Comparison of ENCODE assay signal across 32 cellular contexts in genomic region chr3:177307391-177307790, GRCh38.
"Had no signal": no experiment of that assay in that cellular context is flagged by ENCODE, and none has a peak within 500 bp of the region (broad histone marks: within the 10 kb centered on the region; RNA-seq: fewer than 3 reads in every experiment).

No MANE protein-coding gene starts in this region.

- H3K4me3 ChIP-seq: breast epithelium, pancreas, psoas muscle, smooth muscle cell, stomach, thyroid gland, upper lobe of right lung had no signal

- H3K4me1 Mint-ChIP-seq: activated CD4-positive, alpha-beta memory T cell treated with anti-CD3 and anti-CD28 coated beads, Interleukin-2, amount 10 ng/mL, durations not matched to agents 7 days and 5 days; activated CD4-positive, alpha-beta T cell treated with anti-CD3 and anti-CD28 coated beads, Interleukin-2, amount 10 ng/mL, durations not matched to agents 7 days and 5 days; endodermal cell; WTC11 had no signal

- H3K27ac Mint-ChIP-seq: activated CD4-positive, alpha-beta memory T cell treated with anti-CD3 and anti-CD28 coated beads, Interleukin-2, amount 10 ng/mL, durations not matched to agents 7 days and 5 days; activated CD4-positive, alpha-beta T cell treated with anti-CD3 and anti-CD28 coated beads, Interleukin-2, amount 10 ng/mL, durations not matched to agents 7 days and 5 days; activated naive CD4-positive, alpha-beta T cell treated with anti-CD3 and anti-CD28 coated beads, Interleukin-2, amount 50 U/mL, for 24 hours; activated naive CD8-positive, alpha-beta T cell treated with anti-CD3 and anti-CD28 coated beads, Interleukin-2, amount 50 U/mL, for 24 hours; activated T-cell treated with anti-CD3 and anti-CD28 coated beads, Interleukin-2, amount 50 U/mL, for 24 hours; dendritic cell treated with granulocyte-macrophage colony-stimulating factor and Interleukin-4, amounts not matched to agents 40 ng/mL and 50 ng/mL, for 4 days; endodermal cell; mesothelial cell of epicardium; naive B cell; stimulated activated naive B cell treated with anti-CD40 and anti-IgM and Interleukin-4, amounts not matched to agents 10 μg/mL and 1 μg/mL and 100 μg/mL, for 72 hours; WTC11 had no signal

- H3K36me3 ChIP-seq: breast epithelium, pancreas, stomach, thyroid gland, upper lobe of right lung had no signal

- FAIRE-seq: kidney, pancreas had no signal

- H3K4me2 ChIP-seq: smooth muscle cell had no signal

- H3K4me1 ChIP-seq: breast epithelium, pancreas, psoas muscle, stomach, thyroid gland, upper lobe of right lung had no signal

- H3K27me3 Mint-ChIP-seq: activated CD4-positive, alpha-beta memory T cell treated with anti-CD3 and anti-CD28 coated beads, Interleukin-2, amount 10 ng/mL, durations not matched to agents 7 days and 5 days; activated naive CD4-positive, alpha-beta T cell treated with anti-CD3 and anti-CD28 coated beads, Interleukin-2, amount 50 U/mL, for 24 hours; activated naive CD8-positive, alpha-beta T cell treated with anti-CD3 and anti-CD28 coated beads, Interleukin-2, amount 50 U/mL, for 24 hours; activated T-cell treated with anti-CD3 and anti-CD28 coated beads, Interleukin-2, amount 50 U/mL, for 24 hours; dendritic cell treated with granulocyte-macrophage colony-stimulating factor and Interleukin-4, amounts not matched to agents 40 ng/mL and 50 ng/mL, for 4 days; naive B cell; stimulated activated naive B cell treated with anti-CD40 and anti-IgM and Interleukin-4, amounts not matched to agents 10 μg/mL and 1 μg/mL and 100 μg/mL, for 72 hours had no signal

- H3K27ac ChIP-seq: breast epithelium, pancreas, psoas muscle, stomach, thyroid gland, upper lobe of right lung had no signal

- DNase-seq: activated CD4-positive, alpha-beta memory T cell treated with anti-CD3 and anti-CD28 coated beads, Interleukin-2, amount 10 ng/mL, durations not matched to agents 7 days and 5 days; activated CD4-positive, alpha-beta T cell treated with anti-CD3 and anti-CD28 coated beads for 1 hour; activated CD4-positive, alpha-beta T cell treated with anti-CD3 and anti-CD28 coated beads, Interleukin-2, amount 10 ng/mL, durations not matched to agents 7 days and 5 days; activated CD8-positive, alpha-beta memory T cell treated with anti-CD3 and anti-CD28 coated beads, Interleukin-2, amount 50 U/mL, for 48 hours; activated gamma-delta T cell; activated naive CD8-positive, alpha-beta T cell treated with anti-CD3 and anti-CD28 coated beads, Interleukin-2, amount 50 U/mL, for 24 hours; activated T-cell treated with anti-CD3 and anti-CD28 coated beads, Interleukin-2, amount 50 U/mL, for 24 hours; amygdala; central memory CD4-positive, alpha-beta T cell; endodermal cell; foreskin fibroblast; head of caudate nucleus; hippocampal formation; kidney; left colon; naive B cell; pancreas; psoas muscle; stimulated activated CD4-positive, alpha-beta T cell treated with anti-CD3 and anti-CD28 coated beads, Interleukin-1b, Interleukin-23, amount 100 ng/mL, for 48 hours; stimulated activated CD4-positive, alpha-beta T cell treated with anti-CD3 and anti-CD28 coated beads, Interleukin-4, amount 100 ng/mL, for 4 hours; stimulated activated CD8-positive, alpha-beta memory T cell treated with anti-CD3 and anti-CD28 coated beads, Interleukin-4, amount 100 ng/mL, for 48 hours; stimulated activated naive B cell treated with anti-CD40 and anti-IgM and Interleukin-4, amounts not matched to agents 10 μg/mL and 1 μg/mL and 100 μg/mL, for 72 hours; stomach; thyroid gland; upper lobe of right lung had no signal

- ATAC-seq: activated naive CD8-positive, alpha-beta T cell treated with anti-CD3 and anti-CD28 coated beads, Interleukin-2, amount 50 U/mL, for 24 hours; esophagus mucosa; left colon; pancreas; psoas muscle; stimulated activated naive B cell treated with anti-CD40 and anti-IgM and Interleukin-4, amounts not matched to agents 10 μg/mL and 1 μg/mL and 100 μg/mL, for 72 hours; upper lobe of right lung; WTC11 had no signal

- H3K9me3 Mint-ChIP-seq: dendritic cell treated with granulocyte-macrophage colony-stimulating factor and Interleukin-4, amounts not matched to agents 40 ng/mL and 50 ng/mL, for 4 days had no signal

- H3K9me3 ChIP-seq: breast epithelium, pancreas, psoas muscle, thyroid gland, upper lobe of right lung had no signal

- H3K36me3 Mint-ChIP-seq: activated naive CD4-positive, alpha-beta T cell treated with anti-CD3 and anti-CD28 coated beads, Interleukin-2, amount 50 U/mL, for 24 hours; mesothelial cell of epicardium had no signal

- H3K4me3 Mint-ChIP-seq: activated CD4-positive, alpha-beta memory T cell treated with anti-CD3 and anti-CD28 coated beads, Interleukin-2, amount 10 ng/mL, durations not matched to agents 7 days and 5 days; activated CD4-positive, alpha-beta T cell treated with anti-CD3 and anti-CD28 coated beads, Interleukin-2, amount 10 ng/mL, durations not matched to agents 7 days and 5 days; activated naive CD4-positive, alpha-beta T cell treated with anti-CD3 and anti-CD28 coated beads, Interleukin-2, amount 50 U/mL, for 24 hours; activated naive CD8-positive, alpha-beta T cell treated with anti-CD3 and anti-CD28 coated beads, Interleukin-2, amount 50 U/mL, for 24 hours; activated T-cell treated with anti-CD3 and anti-CD28 coated beads, Interleukin-2, amount 50 U/mL, for 24 hours; dendritic cell treated with granulocyte-macrophage colony-stimulating factor and Interleukin-4, amounts not matched to agents 40 ng/mL and 50 ng/mL, for 4 days; endodermal cell; mesothelial cell of epicardium; naive B cell; stimulated activated naive B cell treated with anti-CD40 and anti-IgM and Interleukin-4, amounts not matched to agents 10 μg/mL and 1 μg/mL and 100 μg/mL, for 72 hours; WTC11 had no signal

- H3K27me3 ChIP-seq: breast epithelium, pancreas, stomach, thyroid gland, upper lobe of right lung had no signal
